Comparison of ENCODE assay signal across 8 cellular contexts in genomic region chr9:132242621-132243155, GRCh38.
DNase-seq lines count a peak whose midpoint lies in the region; ATAC-seq and TF ChIP-seq lines count a peak whose summit lies in the region.

No MANE protein-coding gene starts in this region.

- no peak for TF ChIP-seq POLR2A in testis (IDR thresholded peaks at IDR 0.05)

- H3K36me3 ChIP-seq in testis (ENCODE audit: low read depth, missing control alignments): no peaks in the 10 kb centered on the region

- CTCF ChIA-PET in activated CD8-positive, alpha-beta T cell treated with anti-CD3 and anti-CD28 coated beads for 36 hours (lab: Charles Lee): interaction anchor here (1.4 kb wide), 1 partner anchor 10 kb away, joined by 7 read pairs; no protein-coding TSS in a partner anchor

- intact Hi-C loops in activated CD8-positive, alpha-beta T cell treated with anti-CD3 and anti-CD28 coated beads for 36 hours (cut with micrococcal nuclease): loop anchor here (5.0 kb wide), 1 partner anchor 485 kb away; no protein-coding TSS in a partner anchor
- intact Hi-C loops in testis (cut with DNase I; ENCODE audit: low total_unique reads): no loop called here

- POLR2A ChIA-PET in activated CD8-positive, alpha-beta T cell treated with anti-CD3 and anti-CD28 coated beads for 36 hours (lab: Charles Lee): interaction anchor here (1.0 kb wide), 1 partner anchor 10 kb away, joined by 3 read pairs; no protein-coding TSS in a partner anchor

- in situ Hi-C loops in KBM-7 (cut with MboI; ENCODE audit: low pct_unique_long_range_greater_than_20kb, low sequenced_read_pairs): loop anchor here (25.0 kb wide), 1 partner anchor 480 kb away; no protein-coding TSS in a partner anchor

- no peak for TF ChIP-seq CTCF in activated CD8-positive, alpha-beta T cell treated with anti-CD3 and anti-CD28 coated beads for 36 hours (IDR thresholded peaks at IDR 0.05)
- no peak for TF ChIP-seq CTCF in testis (IDR thresholded peaks at IDR 0.05)

- WGBS in testis, 2 donors: 11 to 18% methylated on average over 18 of the region's 18 CpGs

- no peaks in the 10 kb centered on the region for H3K36me3 Mint-ChIP-seq in T-helper 2 cell treated with Interferon-gamma antibody and Interleukin-4, amounts not matched to agents 5 μg/mL and 100 μg/mL, for 36 hours (ENCODE audit: low read depth)
- no peaks in the 10 kb centered on the region for H3K36me3 Mint-ChIP-seq in activated CD8-positive, alpha-beta T cell treated with anti-CD3 and anti-CD28 coated beads for 36 hours (ENCODE audit: low read depth)

- H3K27me3 Mint-ChIP-seq in T-helper 2 cell treated with Interferon-gamma antibody and Interleukin-4, amounts not matched to agents 5 μg/mL and 100 μg/mL, for 36 hours (ENCODE audit: low read depth): peaks cover 38% of the 10 kb centered on the region
- peaks cover 8% of the 10 kb centered on the region for H3K27me3 Mint-ChIP-seq in activated CD8-positive, alpha-beta T cell treated with anti-CD3 and anti-CD28 coated beads for 36 hours

- peak overlapping the region; percentile 78 for H3K27ac Mint-ChIP-seq in T-helper 2 cell treated with Interferon-gamma antibody and Interleukin-4, amounts not matched to agents 5 μg/mL and 100 μg/mL, for 36 hours
- H3K27ac Mint-ChIP-seq in activated CD8-positive, alpha-beta T cell treated with anti-CD3 and anti-CD28 coated beads for 36 hours: no peak overlapping the region

- no peak for DNase-seq in T-helper 2 cell treated with Interferon-gamma antibody and Interleukin-4, amounts not matched to agents 5 μg/mL and 100 μg/mL, for 36 hours (ENCODE audit: low spot score)
- DNase-seq in T-helper 2 cell (no peak), testis (no peak), KBM-7 (no peak)
- no peak for DNase-seq in activated CD8-positive, alpha-beta T cell treated with anti-CD3 and anti-CD28 coated beads for 36 hours

- peak overlapping the region; percentile 64 for H3K4me3 ChIP-seq in iPS-18c (ENCODE audit: insufficient read depth, low read depth, low read length)
- H3K4me3 ChIP-seq in testis: peak overlapping the region; percentile 59 to 64

- peaks cover 12% of the 10 kb centered on the region for H3K4me1 ChIP-seq in testis

- no peak for ATAC-seq in activated CD8-positive, alpha-beta T cell treated with anti-CD3 and anti-CD28 coated beads for 36 hours
- ATAC-seq in GM19395 (IDR thresholded peaks at IDR 0.05; ENCODE audit: unreplicated experiment) (no peak), HG03521 (IDR thresholded peaks at IDR 0.05; ENCODE audit: unreplicated experiment) (no peak)

- H3K4me3 Mint-ChIP-seq in T-helper 2 cell treated with Interferon-gamma antibody and Interleukin-4, amounts not matched to agents 5 μg/mL and 100 μg/mL, for 36 hours: peak overlapping the region; percentile 95
- H3K4me3 Mint-ChIP-seq in activated CD8-positive, alpha-beta T cell treated with anti-CD3 and anti-CD28 coated beads for 36 hours: peak overlapping the region; percentile 86

- no peaks in the 10 kb centered on the region for H3K9me3 Mint-ChIP-seq in T-helper 2 cell treated with Interferon-gamma antibody and Interleukin-4, amounts not matched to agents 5 μg/mL and 100 μg/mL, for 36 hours
- H3K9me3 Mint-ChIP-seq in activated CD8-positive, alpha-beta T cell treated with anti-CD3 and anti-CD28 coated beads for 36 hours: no peaks in the 10 kb centered on the region

- H3K27me3 ChIP-seq in testis: no peaks in the 10 kb centered on the region

- H3K27ac ChIP-seq in testis: no peak overlapping the region

- no peaks in the 10 kb centered on the region for H3K9me3 ChIP-seq in iPS-18c (ENCODE audit: control insufficient read depth, insufficient read depth, low read length)
- H3K9me3 ChIP-seq in testis: no peaks in the 10 kb centered on the region

- H3K4me1 Mint-ChIP-seq in T-helper 2 cell treated with Interferon-gamma antibody and Interleukin-4, amounts not matched to agents 5 μg/mL and 100 μg/mL, for 36 hours (ENCODE audit: low read depth): peaks cover 6% of the 10 kb centered on the region
- peaks cover 7% of the 10 kb centered on the region for H3K4me1 Mint-ChIP-seq in activated CD8-positive, alpha-beta T cell treated with anti-CD3 and anti-CD28 coated beads for 36 hours (ENCODE audit: low read depth)
